21 cellular contexts compared by ENCODE assay signal in the genomic region with DNA sequence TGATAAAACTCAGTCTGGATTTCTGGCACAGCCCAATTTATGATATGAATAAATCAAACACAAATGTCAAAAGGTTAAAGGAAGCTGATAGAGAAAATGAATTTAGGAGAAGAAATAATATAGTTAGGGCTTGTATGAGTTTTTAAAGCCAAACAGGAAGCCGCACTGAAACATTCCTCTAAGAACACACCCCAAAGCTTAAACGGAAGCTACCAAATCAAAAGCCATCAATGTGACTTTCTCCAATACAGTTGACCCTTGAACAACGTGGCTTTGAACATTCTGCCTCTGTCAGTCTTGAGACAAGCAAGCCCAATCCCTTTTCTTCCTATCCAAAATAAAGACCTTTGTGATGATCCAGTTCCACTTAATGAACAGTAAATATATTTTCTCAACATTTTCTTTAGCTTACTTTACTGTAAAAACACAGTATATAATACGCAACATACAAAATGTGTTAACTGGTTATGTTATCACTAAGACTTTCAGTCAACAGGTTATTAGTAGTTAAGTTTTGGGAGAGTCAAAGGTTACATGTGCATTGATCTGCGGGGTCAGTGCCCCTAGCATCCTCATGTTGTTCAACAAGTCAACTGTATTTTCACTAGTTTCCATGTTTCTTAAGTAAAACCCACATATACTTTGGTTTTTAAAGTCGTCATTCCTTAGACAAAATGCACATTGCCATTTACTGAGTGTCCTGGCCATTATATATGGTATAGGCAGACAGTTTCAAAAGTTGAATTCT. TPM values are rescaled to one million over a fixed set of nuclear protein-coding genes. Genes with fewer than 3 reads are reported as not detected.
A peak's percentile ranks its signal among the peaks of the same experiment; 100 is the strongest.
DNase-seq lines count a peak whose midpoint lies in the region; ATAC-seq, FAIRE-seq and TF ChIP-seq lines count a peak whose summit lies in the region.
"Had no signal": no experiment of that assay in that cellular context is flagged by ENCODE, and none has a peak within 500 bp of the region (broad histone marks: within the 10 kb centered on the region; RNA-seq: fewer than 3 reads in every experiment).

No MANE protein-coding gene starts in this region.

- H3K4me3 Mint-ChIP-seq in activated T-cell treated with anti-CD3 and anti-CD28 coated beads, Interleukin-2, amount 50 U/mL, for 24 hours = peak overlapping the region; percentile 8
- no peak overlapping the region for H3K4me3 Mint-ChIP-seq in activated CD4-positive, alpha-beta memory T cell treated with anti-CD3 and anti-CD28 coated beads for 36 hours

- CTCF ChIA-PET in activated CD4-positive, alpha-beta memory T cell treated with anti-CD3 and anti-CD28 coated beads for 36 hours (lab: Charles Lee) = interaction anchor here (0.5 to 0.8 kb wide), 3 partner anchors 8 to 346 kb away, joined by 3 read pairs; no protein-coding TSS in a partner anchor
- CTCF ChIA-PET in HepG2 (lab: Yijun Ruan, JAX; ENCODE audit: low intra/inter-chr PET ratio, low total read pairs) = no interaction called here

- H3K4me1 ChIP-seq in HepG2 (ENCODE audit: insufficient read depth, low read length) (peaks cover 37% of the 10 kb centered on the region), small intestine (ENCODE audit: control insufficient read depth in 2 of 2, insufficient read depth in 1 of 2, low read depth in 1 of 2, low read length in 1 of 2) (no peaks in the 10 kb centered on the region), sigmoid colon (no peaks in the 10 kb centered on the region)
- H3K4me1 ChIP-seq: colonic mucosa had no signal

- peaks cover 65% of the 10 kb centered on the region for H4K20me1 ChIP-seq in HepG2 (ENCODE audit: insufficient read depth, low read length)

- H3K27me3 Mint-ChIP-seq in activated T-cell treated with anti-CD3 and anti-CD28 coated beads, Interleukin-2, amount 50 U/mL, for 24 hours = no peaks in the 10 kb centered on the region
- no peaks in the 10 kb centered on the region for H3K27me3 Mint-ChIP-seq in activated CD4-positive, alpha-beta memory T cell treated with anti-CD3 and anti-CD28 coated beads for 36 hours

- H2AFZ ChIP-seq in HepG2 (ENCODE audit: low read length) = no peak overlapping the region

- BruUV-seq in HepG2 (replicated peaks; lab: Mats Ljungman, UMichigan) = no TSS peak

- TF ChIP-seq POLR2A in HepG2 (IDR thresholded peaks at IDR 0.05; ENCODE audit: insufficient read depth in 1 of 2, low read depth in 2 of 2, low read length in 2 of 2) (no peak), sigmoid colon (IDR thresholded peaks at IDR 0.05) (no peak)

- FAIRE-seq in HepG2 (lab: Jason Lieb, UNC) = no peak
- no peak for FAIRE-seq in small intestine (lab: Jason Lieb, UNC)
- FAIRE-seq: D721Med, GM18507, HTR-8/SVneo, TTC549 had no signal

- TF ChIP-seq EP300 in HepG2 (IDR thresholded peaks at IDR 0.05; ENCODE audit: low read depth in 2 of 2, low read length in 2 of 2) (no peak), HepG2 (CRISPR knock-in tag; IDR thresholded peaks at IDR 0.05; ENCODE audit: borderline replicate concordance) (no peak), sigmoid colon (IDR thresholded peaks at IDR 0.05) (no peak)

- H3K27ac Mint-ChIP-seq in activated T-cell treated with anti-CD3 and anti-CD28 coated beads, Interleukin-2, amount 50 U/mL, for 24 hours = peak overlapping the region; percentile 85
- H3K27ac Mint-ChIP-seq in activated CD4-positive, alpha-beta memory T cell treated with anti-CD3 and anti-CD28 coated beads for 36 hours = peak overlapping the region; percentile 43

- intact Hi-C loops in activated CD4-positive, alpha-beta memory T cell treated with anti-CD3 and anti-CD28 coated beads for 36 hours (cut with micrococcal nuclease) = no loop called here
- intact Hi-C loops in HepG2 (cut with micrococcal nuclease; ENCODE audit: unreplicated experiment) = no loop called here
- intact Hi-C loops in sigmoid colon (cut with DNase I) = no loop called here

- no peak for TF ChIP-seq RAD21 in HepG2 (CRISPR knock-in tag; IDR thresholded peaks at IDR 0.05)

- H3K4me3 ChIP-seq in HepG2 (replicated peaks in 1 of 3; ENCODE audit: insufficient read depth in 1 of 3, low read depth in 2 of 3, low read length in 3 of 3) (no peak overlapping the region), small intestine (ENCODE audit: low read depth in 1 of 2, low read length in 2 of 2) (no peak overlapping the region), H7 (ENCODE audit: insufficient read depth, low read depth, low read length) (no peak overlapping the region), sigmoid colon (no peak overlapping the region)
- H3K4me3 ChIP-seq: colonic mucosa, upper lobe of right lung had no signal

- DNase-seq in activated T-cell treated with anti-CD3 and anti-CD28 coated beads, Interleukin-2, amount 50 U/mL, for 24 hours = no peak
- DNase-seq in activated T-cell treated with anti-CD3 and anti-CD28 coated beads for 4 hours = no peak
- DNase-seq in activated CD4-positive, alpha-beta memory T cell treated with anti-CD3 and anti-CD28 coated beads for 36 hours = no peak
- DNase-seq in HepG2 (ENCODE audit: low spot score) = no peak
- peak; percentile 26 for DNase-seq in small intestine
- no peak for DNase-seq in H7
- no peak for DNase-seq in stimulated activated CD4-positive, alpha-beta T cell treated with anti-CD3 and anti-CD28 coated beads, Interleukin-1b, Interleukin-23, amount 100 ng/mL, for 48 hours
- DNase-seq in sigmoid colon = no peak
- DNase-seq: brain microvascular endothelial cell; colonic mucosa; Kasumi-1; NCI-H1105; NCI-H2081 treated with DMSO at 0.1 percent for 48 hours; stimulated activated CD4-positive, alpha-beta T cell treated with anti-CD3 and anti-CD28 coated beads, Interleukin-4, amount 100 ng/mL, for 4 hours; upper lobe of right lung had no signal

- peaks cover 50% of the 10 kb centered on the region for H3K79me2 ChIP-seq in HepG2 (ENCODE audit: insufficient read depth, low read length)

- no peak overlapping the region for H3K9ac ChIP-seq in HepG2 (ENCODE audit: insufficient read depth, low read depth, low read length)

- WGBS in HepG2 (ENCODE audit: low lambda C conversion rate) = 90% methylated on average over 6 of the region's 6 CpGs
- WGBS in small intestine, 3 donors = 53 to 59% (median 56%) methylated on average over 6 of the region's 6 CpGs
- 54 to 71% methylated on average over 6 of the region's 6 CpGs for whole genome bisulfite sequencing in sigmoid colon, 2 donors

- POLR2A ChIA-PET in activated CD4-positive, alpha-beta memory T cell treated with anti-CD3 and anti-CD28 coated beads for 36 hours (lab: Charles Lee) = interaction anchor here (1.2 to 2.3 kb wide), 2 partner anchors 9 to 13 kb away, joined by 3 to 9 read pairs; no protein-coding TSS in a partner anchor
- POLR2A ChIA-PET in HepG2 (lab: Yijun Ruan, JAX) = no interaction called here

- H3K9me3 ChIP-seq in HepG2 (ENCODE audit: low read length) (no peaks in the 10 kb centered on the region), small intestine (ENCODE audit: control insufficient read depth, low read depth) (no peaks in the 10 kb centered on the region), sigmoid colon (no peaks in the 10 kb centered on the region)
- H3K9me3 ChIP-seq: colonic mucosa, upper lobe of right lung had no signal

- H3K27ac ChIP-seq in HepG2 (ENCODE audit: extremely low read length, insufficient read depth, low read length) (no peak overlapping the region), small intestine (ENCODE audit: low read depth in 1 of 2, low read length in 1 of 2) (peak overlapping the region in 1 of 2 donors; percentile 41), sigmoid colon (no peak overlapping the region)
- H3K27ac ChIP-seq: brain microvascular endothelial cell, colonic mucosa, RWPE1, upper lobe of right lung had no signal

- H3K9me3 Mint-ChIP-seq in activated T-cell treated with anti-CD3 and anti-CD28 coated beads, Interleukin-2, amount 50 U/mL, for 24 hours = no peaks in the 10 kb centered on the region
- H3K9me3 Mint-ChIP-seq in activated CD4-positive, alpha-beta memory T cell treated with anti-CD3 and anti-CD28 coated beads for 36 hours = no peaks in the 10 kb centered on the region

- H3K36me3 ChIP-seq in HepG2 (replicated peaks in 1 of 2; ENCODE audit: control insufficient read depth in 1 of 2, insufficient read depth in 2 of 2, low read length in 2 of 2) (peaks cover 18 to 89% of the 10 kb centered on the region in 2 experiments), small intestine (ENCODE audit: control insufficient read depth in 2 of 2, insufficient read depth in 2 of 2, low read length in 2 of 2) (peaks cover 24 to 27% of the 10 kb centered on the region in 2 donors), H7 (replicated peaks; ENCODE audit: control insufficient read depth, insufficient read depth, low read length) (peaks cover 48% of the 10 kb centered on the region), sigmoid colon (peaks cover 35 to 98% (median 60%) of the 10 kb centered on the region in 4 donors)
- H3K36me3 ChIP-seq: colonic mucosa had no signal

- no peak for ATAC-seq in HepG2
- ATAC-seq: left lobe of liver, upper lobe of right lung had no signal

- H3K4me1 Mint-ChIP-seq in activated T-cell treated with anti-CD3 and anti-CD28 coated beads, Interleukin-2, amount 50 U/mL, for 24 hours (ENCODE audit: low read depth) = peaks cover 86% of the 10 kb centered on the region
- peaks cover 68% of the 10 kb centered on the region for H3K4me1 Mint-ChIP-seq in activated CD4-positive, alpha-beta memory T cell treated with anti-CD3 and anti-CD28 coated beads for 36 hours (ENCODE audit: low read depth)

- in situ Hi-C loops in HepG2 (cut with HindIII; ENCODE audit: extremely low pct_ligation_motif_present, low pct_unique_long_range_greater_than_20kb) = loop anchor here (25.0 kb wide), 1 partner anchor 482 kb away; no protein-coding TSS in a partner anchor

- H3K36me3 Mint-ChIP-seq in activated T-cell treated with anti-CD3 and anti-CD28 coated beads, Interleukin-2, amount 50 U/mL, for 24 hours (ENCODE audit: low read depth) = peaks cover 99% of the 10 kb centered on the region
- H3K36me3 Mint-ChIP-seq in activated CD4-positive, alpha-beta memory T cell treated with anti-CD3 and anti-CD28 coated beads for 36 hours = peaks cover 82% of the 10 kb centered on the region

- no peaks in the 10 kb centered on the region; a peak in 1 of 5 replicates for H3K27me3 ChIP-seq in HepG2 (ENCODE audit: control insufficient read depth in 1 of 2, insufficient read depth in 2 of 2, low read length in 2 of 2)
- H3K27me3 ChIP-seq in small intestine (ENCODE audit: control insufficient read depth in 2 of 2, insufficient read depth in 2 of 2, low read length in 2 of 2) = no peaks in the 10 kb centered on the region
- H3K27me3 ChIP-seq in H7 (ENCODE audit: control insufficient read depth, insufficient read depth, low read length) = no peaks in the 10 kb centered on the region
- no peaks in the 10 kb centered on the region for H3K27me3 ChIP-seq in sigmoid colon
- H3K27me3 ChIP-seq: brain microvascular endothelial cell, colonic mucosa, upper lobe of right lung had no signal

- TF ChIP-seq CTCF in HepG2 (CRISPR knock-in tag; IDR thresholded peaks at IDR 0.05) (no peak), sigmoid colon (IDR thresholded peaks at IDR 0.05) (no peak)

- H3K4me2 ChIP-seq in HepG2 (ENCODE audit: low read depth, low read length) = no peak overlapping the region

RNA-seq across cellular contexts. Expression of gene SERBP1, which starts 11.2 kb away (rescaled TPM):
- total RNA-seq in activated CD4-positive, alpha-beta memory T cell treated with anti-CD3 and anti-CD28 coated beads for 36 hours = 100 to 1,000 TPM; 388 to 398 TPM
- 281 and 464 TPM in 2 replicates for total RNA-seq in HepG2 (2016; rRNA removed; fragmentation: Illumina TruSeq; extraction: Trizol)
- 42.0 and 47.1 TPM in 2 replicates for total RNA-seq in HepG2 (2016; cell fraction: cytosol; rRNA removed; fragmentation: Illumina TruSeq; extraction: Trizol; ENCODE audit: low read depth)
- 285 and 448 TPM in 2 replicates for total RNA-seq in HepG2 (2016; cell fraction: insoluble cytoplasmic fraction; rRNA removed; fragmentation: Illumina TruSeq; extraction: Trizol)
- 101 and 110 TPM in 2 replicates for total RNA-seq in HepG2 (2016; cell fraction: membrane; rRNA removed; fragmentation: Illumina TruSeq; extraction: Trizol)
- total RNA-seq in HepG2 (2016; cell fraction: nucleus; rRNA removed; fragmentation: Illumina TruSeq; extraction: Trizol) = 159 and 166 TPM in 2 replicates
- 129 and 175 TPM in 2 replicates for polyA plus RNA-seq in HepG2 (2011; rRNA removed)
- polyA plus RNA-seq in HepG2 (2011; cell fraction: cytosol; rRNA removed) = 135 and 152 TPM in 2 replicates
- polyA plus RNA-seq in HepG2 (2011; cell fraction: nucleus; rRNA removed) = 36.3 and 45.4 TPM in 2 replicates
- 205 and 282 TPM in 2 replicates for polyA plus RNA-seq in HepG2 (2012)
- 49.9 and 50.6 TPM in 2 replicates for polyA plus RNA-seq in HepG2 (2016; cell fraction: cytosol; fragmentation: Illumina TruSeq; extraction: Trizol; ENCODE audit: low read depth)
- 619 and 673 TPM in 2 replicates for polyA plus RNA-seq in HepG2 (2016; cell fraction: insoluble cytoplasmic fraction; fragmentation: Illumina TruSeq; extraction: Trizol; ENCODE audit: low read depth)
- 96.8 and 107 TPM in 2 replicates for polyA plus RNA-seq in HepG2 (2016; cell fraction: membrane; fragmentation: Illumina TruSeq; extraction: Trizol; ENCODE audit: low read depth)
- polyA plus RNA-seq in HepG2 (2016; cell fraction: nucleus; fragmentation: Illumina TruSeq; extraction: Trizol; ENCODE audit: insufficient read depth, low read depth) = 230 and 231 TPM in 2 replicates
- polyA minus RNA-seq in HepG2 (2011; rRNA and poly(A)+ RNA removed; ENCODE audit: low replicate concordance) = 87.0 and 114 TPM in 2 replicates
- 138 and 157 TPM in 2 replicates for polyA minus RNA-seq in HepG2 (2011; cell fraction: cytosol; rRNA and poly(A)+ RNA removed)
- polyA minus RNA-seq in HepG2 (2011; cell fraction: nucleus; rRNA and poly(A)+ RNA removed) = 137 and 140 TPM in 2 replicates
- polyA plus RNA-seq in small intestine = 100 to 1,000 TPM in 2 of 3 donors, 10 to 100 TPM in 1; 90.8 to 194 (median 113) TPM
- total RNA-seq in H7 (2014; rRNA removed; shearing (Covaris generic)) = 372 and 484 TPM in 2 replicates
- 100 to 1,000 TPM; 201 to 236 (median 225) TPM for total RNA-seq in sigmoid colon
- polyA plus RNA-seq in sigmoid colon = 100 to 1,000 TPM; 112 to 178 (median 133) TPM
